8 cellular contexts compared by ENCODE assay signal in genomic region chr5:124746916-124747769, GRCh38. TPM values are rescaled to one million over a fixed set of nuclear protein-coding genes. Genes with fewer than 3 reads are reported as not detected.
DNase-seq lines count a peak whose midpoint lies in the region; ATAC-seq and FAIRE-seq lines count a peak whose summit lies in the region.

No MANE protein-coding gene starts in this region.

- DNase-seq in stimulated activated CD4-positive, alpha-beta T cell treated with anti-CD3 and anti-CD28 coated beads, Interleukin-4, amount 100 ng/mL, for 1 hour, result peak; percentile 4
- no peak for DNase-seq in stimulated activated CD4-positive, alpha-beta T cell treated with anti-CD3 and anti-CD28 coated beads, Interleukin-12 subunit alpha, Interleukin-12 subunit beta, amount 100 ng/mL, for 4 hours
- DNase-seq in Karpas-422, result peak; percentile 93
- DNase-seq in RCC 7860 (ENCODE audit: low spot score), result peak; percentile 73
- peak; percentile 96 to 97 for DNase-seq in dermis microvascular lymphatic vessel endothelial cell (ENCODE audit: low read depth in 2 of 2)
- no peak for DNase-seq in stimulated activated effector memory CD8-positive, alpha-beta T cell treated with anti-CD3 and anti-CD28 coated beads, Interleukin-12 subunit alpha, Interleukin-12 subunit beta, amount 100 ng/mL, for 72 hours (ENCODE audit: low spot score in 2 of 2)
- DNase-seq in activated gamma-delta T cell (lab: John Stamatoyannopoulos, UW), result no peak

- H3K4me1 Mint-ChIP-seq in stimulated activated effector memory CD8-positive, alpha-beta T cell treated with anti-CD3 and anti-CD28 coated beads, Interleukin-12 subunit alpha, Interleukin-12 subunit beta, amount 100 ng/mL, for 72 hours, result no peaks in the 10 kb centered on the region

- peak overlapping the region; percentile 68; the same call in 1 of the 2 replicates for H2AFZ ChIP-seq in Karpas-422 (ENCODE audit: low read length)

- H3K4me3 Mint-ChIP-seq in stimulated activated effector memory CD8-positive, alpha-beta T cell treated with anti-CD3 and anti-CD28 coated beads, Interleukin-12 subunit alpha, Interleukin-12 subunit beta, amount 100 ng/mL, for 72 hours, result peak overlapping the region; percentile 25

- peak overlapping the region; percentile 81 for H3K9ac ChIP-seq in Karpas-422 (ENCODE audit: low read length)

- no peak for ATAC-seq in stimulated activated effector memory CD8-positive, alpha-beta T cell treated with anti-CD3 and anti-CD28 coated beads, Interleukin-12 subunit alpha, Interleukin-12 subunit beta, amount 100 ng/mL, for 72 hours

- H4K20me1 ChIP-seq in Karpas-422 (ENCODE audit: insufficient read depth, low read depth, low read length), result no peaks in the 10 kb centered on the region

- H3K4me3 ChIP-seq in Karpas-422 (ENCODE audit: low read length), result peak overlapping the region; percentile 78

- FAIRE-seq in RCC 7860 (lab: Jason Lieb, UNC), result no peak

- H3K27ac ChIP-seq in Karpas-422 (ENCODE audit: low read length) (peak overlapping the region; percentile 98), layer of hippocampus (ENCODE audit: low read depth, low read length) (peak overlapping the region; percentile 89)

- no peaks in the 10 kb centered on the region for H3K79me2 ChIP-seq in Karpas-422 (ENCODE audit: low read length)

- no peaks in the 10 kb centered on the region for H3K9me3 ChIP-seq in Karpas-422 (ENCODE audit: low read length)

- H3K27me3 ChIP-seq in Karpas-422 (ENCODE audit: low read length) (no peaks in the 10 kb centered on the region), layer of hippocampus (ENCODE audit: control insufficient read depth, insufficient read depth, low read length) (no peaks in the 10 kb centered on the region)

- H3K9me2 ChIP-seq in Karpas-422 (replicated peaks; ENCODE audit: insufficient read depth, low read length), result no peaks in the 10 kb centered on the region

- H3K36me3 Mint-ChIP-seq in stimulated activated effector memory CD8-positive, alpha-beta T cell treated with anti-CD3 and anti-CD28 coated beads, Interleukin-12 subunit alpha, Interleukin-12 subunit beta, amount 100 ng/mL, for 72 hours, result no peaks in the 10 kb centered on the region

- peaks cover 78% of the 10 kb centered on the region for H3K4me1 ChIP-seq in Karpas-422 (ENCODE audit: low read length)

- H3K9me3 Mint-ChIP-seq in stimulated activated effector memory CD8-positive, alpha-beta T cell treated with anti-CD3 and anti-CD28 coated beads, Interleukin-12 subunit alpha, Interleukin-12 subunit beta, amount 100 ng/mL, for 72 hours, result peaks cover 8% of the 10 kb centered on the region

- H3K36me3 ChIP-seq in Karpas-422 (ENCODE audit: insufficient read depth, low read length), result no peaks in the 10 kb centered on the region

- H3K4me2 ChIP-seq in Karpas-422 (ENCODE audit: low read depth, low read length, poor library complexity, severe bottlenecking), result peak overlapping the region; percentile 99

- H3K27ac Mint-ChIP-seq in stimulated activated effector memory CD8-positive, alpha-beta T cell treated with anti-CD3 and anti-CD28 coated beads, Interleukin-12 subunit alpha, Interleukin-12 subunit beta, amount 100 ng/mL, for 72 hours, result no peak overlapping the region

RNA-seq across cellular contexts. Expression of gene ZNF608, which starts 0.7 kb away (rescaled TPM):
- 12.1 and 12.8 TPM in 2 replicates for total RNA-seq in Karpas-422 (2014; rRNA removed; shearing (Covaris generic); ENCODE audit: low replicate concordance)
- total RNA-seq in dermis microvascular lymphatic vessel endothelial cell, result 6.6 and 10.9 TPM in 2 replicates

Comparison
In these comparisons a context has a peak if more than half of its experiments do, and no peak if none do; other contexts are left out.
1. DNase-seq: peak in stimulated activated CD4-positive, alpha-beta T cell treated with anti-CD3 and anti-CD28 coated beads, Interleukin-4, amount 100 ng/mL, for 1 hour (single experiment), Karpas-422 (single experiment), RCC 7860 (single experiment) and dermis microvascular lymphatic vessel endothelial cell (2 of 2); none in stimulated activated CD4-positive, alpha-beta T cell treated with anti-CD3 and anti-CD28 coated beads, Interleukin-12 subunit alpha, Interleukin-12 subunit beta, amount 100 ng/mL, for 4 hours (single experiment), stimulated activated effector memory CD8-positive, alpha-beta T cell treated with anti-CD3 and anti-CD28 coated beads, Interleukin-12 subunit alpha, Interleukin-12 subunit beta, amount 100 ng/mL, for 72 hours (0 of 2) and activated gamma-delta T cell (single experiment).